ENCODE assay signal across 13 cellular contexts in the genomic region with DNA sequence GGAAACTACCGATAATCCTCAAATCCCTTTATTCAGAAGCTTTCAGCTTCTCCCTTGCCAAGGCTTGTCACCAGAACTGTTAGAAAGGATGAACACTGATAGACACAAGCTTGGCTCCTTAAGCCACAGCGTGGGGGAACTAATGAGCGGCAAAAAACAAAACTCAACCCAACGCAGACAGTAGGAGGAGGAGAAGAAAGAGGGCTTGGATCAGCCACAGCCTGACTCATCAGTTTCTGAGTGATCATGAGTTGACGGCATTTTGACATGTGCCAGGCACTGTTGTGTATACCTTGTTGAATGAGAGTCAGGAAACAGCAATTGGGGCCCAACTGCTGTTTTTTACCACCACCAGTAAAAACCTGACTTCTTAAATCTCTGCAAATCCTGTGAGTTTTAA. TPM values are rescaled to one million over a fixed set of nuclear protein-coding genes. Genes with fewer than 3 reads are reported as not detected.
DNase-seq lines count a peak whose midpoint lies in the region; ATAC-seq and TF ChIP-seq lines count a peak whose summit lies in the region.
"Had no signal": no experiment of that assay in that cellular context is flagged by ENCODE, and none has a peak within 500 bp of the region (broad histone marks: within the 10 kb centered on the region; RNA-seq: fewer than 3 reads in every experiment).

No MANE protein-coding gene starts in this region.

- H2AFZ ChIP-seq in KMS-11 (ENCODE audit: low read depth), result peak overlapping the region; percentile 38; the same call in 1 of the 2 replicates

- H3K56ac ChIP-seq in mesendoderm (ENCODE audit: low read length), result no peak overlapping the region

- no peak overlapping the region for H4K5ac ChIP-seq in mesendoderm (ENCODE audit: low read length)

- H3K9ac ChIP-seq in KMS-11, result peak overlapping the region; percentile 65
- no peak overlapping the region for H3K9ac ChIP-seq in mesendoderm (ENCODE audit: low read length)

- no peak overlapping the region for H2BK120ac ChIP-seq in mesendoderm (ENCODE audit: low read depth, low read length)

- no CpG with 5 or more reads among the region's 5 CpGs for WGBS in mesendoderm (ENCODE audit: extremely low coverage, insufficient coverage, low lambda C conversion rate)

- no peak overlapping the region for H3K4ac ChIP-seq in mesendoderm (ENCODE audit: low read depth, low read length)

- no peak overlapping the region for H2BK5ac ChIP-seq in mesendoderm (ENCODE audit: low read length)

- H4K8ac ChIP-seq in mesendoderm (ENCODE audit: low read depth, low read length), result no peak overlapping the region

- H3K4me3 ChIP-seq in AG10803 (ENCODE audit: low read length) (no peak overlapping the region), KMS-11 (IDR thresholded peaks at IDR 0.05; ENCODE audit: insufficient read depth, low read depth, low read length) (no peak overlapping the region), mesendoderm (ENCODE audit: low read length) (no peak overlapping the region)
- H3K4me3 ChIP-seq: ascending aorta, tibial artery had no signal

- H4K20me1 ChIP-seq in KMS-11 (ENCODE audit: insufficient read depth), result no peaks in the 10 kb centered on the region

- no peak overlapping the region for H2AK5ac ChIP-seq in mesendoderm (ENCODE audit: low read length)

- H3K79me1 ChIP-seq in mesendoderm (ENCODE audit: low read length), result no peaks in the 10 kb centered on the region

- H3K36me3 Mint-ChIP-seq in activated T-helper 17 cell treated with anti-CD3 and anti-CD28 coated beads, Interleukin-2, amount 50 U/mL, for 72 hours (ENCODE audit: low read depth), result peaks cover 12% of the 10 kb centered on the region
- H3K36me3 Mint-ChIP-seq: mesothelial cell of epicardium had no signal

- H3K27ac Mint-ChIP-seq in activated T-helper 17 cell treated with anti-CD3 and anti-CD28 coated beads, Interleukin-2, amount 50 U/mL, for 72 hours, result no peak overlapping the region
- H3K27ac Mint-ChIP-seq: mesothelial cell of epicardium had no signal

- no peak overlapping the region for H2BK15ac ChIP-seq in mesendoderm (replicated peaks; ENCODE audit: low read depth)

- H3K79me2 ChIP-seq in KMS-11 (ENCODE audit: insufficient read depth, low read depth) (no peaks in the 10 kb centered on the region), mesendoderm (ENCODE audit: control insufficient read depth, insufficient read depth, low read length) (no peaks in the 10 kb centered on the region)

- peaks cover 43% of the 10 kb centered on the region for H3K4me1 Mint-ChIP-seq in activated T-helper 17 cell treated with anti-CD3 and anti-CD28 coated beads, Interleukin-2, amount 50 U/mL, for 72 hours

- H3K27me3 ChIP-seq in KMS-11 (ENCODE audit: insufficient read depth, low read depth) (no peaks in the 10 kb centered on the region), mesendoderm (ENCODE audit: insufficient read depth, low read length, poor library complexity) (no peaks in the 10 kb centered on the region)
- H3K27me3 ChIP-seq: ascending aorta, tibial artery had no signal

- H3K4me2 ChIP-seq in KMS-11 (peak overlapping the region; percentile 99), mesendoderm (ENCODE audit: low read length) (no peak overlapping the region)

- H3K4me1 ChIP-seq in KMS-11 (ENCODE audit: low read depth, poor library complexity, severe bottlenecking), result peaks cover 76% of the 10 kb centered on the region
- no peaks in the 10 kb centered on the region for H3K4me1 ChIP-seq in mesendoderm (ENCODE audit: control insufficient read depth, low read depth, low read length)
- H3K4me1 ChIP-seq: ascending aorta, tibial artery had no signal

- no peak for TF ChIP-seq CTCF in AG10803 (conservative IDR thresholded peaks at IDR 0.05; ENCODE audit: low read length)
- TF ChIP-seq CTCF in KMS-11 (conservative IDR thresholded peaks at IDR 0.05; ENCODE audit: low read depth, low read length), result no peak

- H3K18ac ChIP-seq in mesendoderm (ENCODE audit: low read length), result no peak overlapping the region

- ATAC-seq in activated T-helper 17 cell treated with anti-CD3 and anti-CD28 coated beads, Interleukin-2, amount 50 U/mL, for 72 hours (replicated peaks), result peak; percentile 87
- ATAC-seq in GM18909 (IDR thresholded peaks at IDR 0.05; ENCODE audit: poor library complexity, unreplicated experiment), result no peak
- no peak for ATAC-seq in HG02973 (IDR thresholded peaks at IDR 0.05; ENCODE audit: unreplicated experiment)

- peak overlapping the region; percentile 94 for H3K27ac ChIP-seq in KMS-11
- no peak overlapping the region for H3K27ac ChIP-seq in mesendoderm (ENCODE audit: low read depth, low read length)
- H3K27ac ChIP-seq: ascending aorta, tibial artery had no signal

- no peaks in the 10 kb centered on the region for H3K9me3 Mint-ChIP-seq in activated T-helper 17 cell treated with anti-CD3 and anti-CD28 coated beads, Interleukin-2, amount 50 U/mL, for 72 hours
- H3K9me3 Mint-ChIP-seq: mesothelial cell of epicardium had no signal

- no peak overlapping the region for H3K4me3 Mint-ChIP-seq in activated T-helper 17 cell treated with anti-CD3 and anti-CD28 coated beads, Interleukin-2, amount 50 U/mL, for 72 hours
- H3K4me3 Mint-ChIP-seq: mesothelial cell of epicardium had no signal

- DNase-seq in AG10803 (ENCODE audit: low read depth) (peak; percentile 30), mesendoderm (peak; percentile 59), NAMALWA (ENCODE audit: low spot score) (no peak), activated gamma-delta T cell (lab: John Stamatoyannopoulos, UW) (no peak)
- DNase-seq: DMS 273 treated with DMSO at 0.1 percent for 48 hours, NCI-H345, tibial artery had no signal

- no peak overlapping the region for H3K23ac ChIP-seq in mesendoderm (ENCODE audit: low read length)

- H3K36me3 ChIP-seq in KMS-11 (ENCODE audit: insufficient read depth), result no peaks in the 10 kb centered on the region
- no peaks in the 10 kb centered on the region for H3K36me3 ChIP-seq in mesendoderm (ENCODE audit: control insufficient read depth, insufficient read depth, low read length)
- H3K36me3 ChIP-seq: ascending aorta, tibial artery had no signal

- H3K27me3 Mint-ChIP-seq in activated T-helper 17 cell treated with anti-CD3 and anti-CD28 coated beads, Interleukin-2, amount 50 U/mL, for 72 hours, result no peaks in the 10 kb centered on the region

RNA-seq across cellular contexts. Expression of a gene that starts 23.7 kb away (rescaled TPM):
- total RNA-seq in activated T-helper 17 cell treated with anti-CD3 and anti-CD28 coated beads, Interleukin-2, amount 50 U/mL, for 72 hours, result 1 to 10 TPM; 4.9 to 7.5 TPM
- 0.79 TPM for polyA plus RNA-seq in mesendoderm (2013, experiment 1 of 2)
- 0.85 TPM for polyA plus RNA-seq in mesendoderm (2013, experiment 2 of 2)

Comparison
In these comparisons a context has a peak if more than half of its experiments do, and no peak if none do; other contexts are left out.
1. DNase-seq: peak in AG10803 (single experiment) and mesendoderm (single experiment); none in NAMALWA (single experiment) and activated gamma-delta T cell (single experiment).